In the genomic region with DNA sequence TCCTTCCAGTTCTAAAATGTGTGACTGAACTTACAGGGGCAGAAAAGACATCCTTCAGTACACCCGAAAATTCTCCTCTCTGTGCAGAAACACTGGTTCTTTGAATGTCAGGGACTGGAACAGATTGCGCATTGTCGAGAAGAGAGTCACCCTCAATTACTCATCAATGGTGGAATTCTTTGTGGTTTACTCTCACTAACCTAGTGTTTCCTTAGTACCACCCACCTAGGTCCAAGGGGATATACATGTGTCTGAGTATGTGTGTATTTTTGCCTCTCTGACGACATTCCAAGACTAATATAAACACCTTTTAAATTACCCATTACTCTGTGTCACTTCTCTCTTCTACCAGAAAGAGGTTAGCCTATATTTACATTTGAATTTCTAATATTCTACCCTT, we compare ENCODE assay signal across 12 cellular contexts.
DNase-seq lines count a peak whose midpoint lies in the region; ATAC-seq and TF ChIP-seq lines count a peak whose summit lies in the region.
"Had no signal": no experiment of that assay in that cellular context is flagged by ENCODE, and none has a peak within 500 bp of the region (broad histone marks: within the 10 kb centered on the region; RNA-seq: fewer than 3 reads in every experiment).

No MANE protein-coding gene starts in this region.

- TF ChIP-seq CTCF in HFF-Myc (IDR thresholded peaks at IDR 0.05; ENCODE audit: low read depth, low read length, missing control alignments) (no peak), foreskin fibroblast (IDR thresholded peaks at IDR 0.05; ENCODE audit: low read depth, low read length) (no peak)

- H3K27me3 Mint-ChIP-seq in stimulated activated naive B cell treated with anti-CD40 and anti-IgM and Interleukin-4, amounts not matched to agents 10 μg/mL and 1 μg/mL and 100 μg/mL, for 72 hours: no peaks in the 10 kb centered on the region

- no peaks in the 10 kb centered on the region for H3K9me3 Mint-ChIP-seq in stimulated activated naive B cell treated with anti-CD40 and anti-IgM and Interleukin-4, amounts not matched to agents 10 μg/mL and 1 μg/mL and 100 μg/mL, for 72 hours
- H3K9me3 Mint-ChIP-seq: nephron had no signal

- no peak overlapping the region for H3K4me3 Mint-ChIP-seq in stimulated activated naive B cell treated with anti-CD40 and anti-IgM and Interleukin-4, amounts not matched to agents 10 μg/mL and 1 μg/mL and 100 μg/mL, for 72 hours
- H3K4me3 Mint-ChIP-seq: nephron had no signal

- no peaks in the 10 kb centered on the region for H3K36me3 Mint-ChIP-seq in stimulated activated naive B cell treated with anti-CD40 and anti-IgM and Interleukin-4, amounts not matched to agents 10 μg/mL and 1 μg/mL and 100 μg/mL, for 72 hours

- H3K4me3 ChIP-seq in HFF-Myc (replicated peaks; ENCODE audit: low read depth, low read length) (no peak overlapping the region), foreskin fibroblast (ENCODE audit: low read depth in 1 of 2, low read length in 2 of 2) (no peak overlapping the region)
- H3K4me3 ChIP-seq: testis had no signal

- H3K4me1 Mint-ChIP-seq in stimulated activated naive B cell treated with anti-CD40 and anti-IgM and Interleukin-4, amounts not matched to agents 10 μg/mL and 1 μg/mL and 100 μg/mL, for 72 hours: no peaks in the 10 kb centered on the region

- H3K27ac Mint-ChIP-seq in stimulated activated naive B cell treated with anti-CD40 and anti-IgM and Interleukin-4, amounts not matched to agents 10 μg/mL and 1 μg/mL and 100 μg/mL, for 72 hours: no peak overlapping the region
- H3K27ac Mint-ChIP-seq: nephron had no signal

- DNase-seq in HFF-Myc (ENCODE audit: extremely low read depth, low read depth): peak; percentile 67
- DNase-seq in SW480 (ENCODE audit: low spot score): peak; percentile 82
- peak; percentile 90 to 91 for DNase-seq in foreskin fibroblast
- no peak for DNase-seq in stimulated activated naive B cell treated with anti-CD40 and anti-IgM and Interleukin-4, amounts not matched to agents 10 μg/mL and 1 μg/mL and 100 μg/mL, for 72 hours
- no peak for DNase-seq in SKM-1 (lab: John Stamatoyannopoulos, UW; ENCODE audit: unreplicated experiment)
- no peak for DNase-seq in NCI-H345 treated with DMSO at 0.1 percent for 48 hours (lab: John Stamatoyannopoulos, UW; ENCODE audit: unreplicated experiment)
- DNase-seq: activated CD8-positive, alpha-beta memory T cell treated with anti-CD3 and anti-CD28 coated beads, Interleukin-2, amount 50 U/mL, for 4 hours; NCI-H510A; stimulated activated CD4-positive, alpha-beta T cell treated with anti-CD3 and anti-CD28 coated beads, Interleukin-4, amount 100 ng/mL, for 4 hours; testis had no signal

- ATAC-seq in stimulated activated naive B cell treated with anti-CD40 and anti-IgM and Interleukin-4, amounts not matched to agents 10 μg/mL and 1 μg/mL and 100 μg/mL, for 72 hours (replicated peaks): peak; percentile 39 to 52
- no peak for ATAC-seq in HG03354 (IDR thresholded peaks at IDR 0.05; ENCODE audit: poor library complexity, severe bottlenecking, unreplicated experiment)

Comparison
In these comparisons a context has a peak if more than half of its experiments do, and no peak if none do; other contexts are left out.
1. DNase-seq: peak in HFF-Myc (single experiment), SW480 (single experiment) and foreskin fibroblast (2 of 2); none in stimulated activated naive B cell treated with anti-CD40 and anti-IgM and Interleukin-4, amounts not matched to agents 10 μg/mL and 1 μg/mL and 100 μg/mL, for 72 hours (single experiment), SKM-1 (single experiment) and NCI-H345 treated with DMSO at 0.1 percent for 48 hours (single experiment).